ENCODE assay signal across 18 cellular contexts in the genomic region with DNA sequence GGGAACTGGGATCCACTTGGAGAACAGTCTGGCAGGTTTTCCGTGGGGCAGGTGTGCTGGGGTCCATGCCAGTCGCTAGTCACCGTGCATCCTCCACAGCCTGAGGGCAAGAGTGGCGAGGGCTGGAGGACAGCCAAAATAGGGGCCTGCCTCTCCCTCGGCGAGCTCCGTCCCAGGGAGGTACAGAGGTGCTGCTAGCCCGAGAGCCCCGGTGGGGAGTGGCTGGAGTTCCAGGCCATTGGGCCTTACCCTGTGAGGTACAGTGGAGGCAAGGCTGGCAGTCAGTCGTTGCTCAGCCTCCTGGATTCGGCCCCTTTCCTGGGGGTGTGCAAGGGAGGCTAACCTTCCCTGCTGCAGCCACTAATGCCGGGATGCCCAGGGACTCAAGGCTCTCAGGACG.
"Had no signal": no experiment of that assay in that cellular context is flagged by ENCODE, and none has a peak within 500 bp of the region (broad histone marks: within the 10 kb centered on the region; RNA-seq: fewer than 3 reads in every experiment).

No MANE protein-coding gene starts in this region.

- H3K4me3 ChIP-seq: esophagus muscularis mucosa, gastrocnemius medialis, heart right ventricle, mucosa of descending colon, neural progenitor cell, pancreas, right lobe of liver, stomach, thoracic aorta, transverse colon had no signal

- H3K27ac ChIP-seq: epithelial cell of prostate, esophagus muscularis mucosa, gastrocnemius medialis, heart right ventricle, neural progenitor cell, pancreas, right lobe of liver, stomach, thoracic aorta, transverse colon had no signal

- H3K4me1 ChIP-seq: esophagus muscularis mucosa, gastrocnemius medialis, heart right ventricle, neural progenitor cell, pancreas, right lobe of liver, stomach, transverse colon had no signal

- H3K9me3 ChIP-seq: gastrocnemius medialis, mucosa of descending colon, pancreas, right lobe of liver, stomach, thoracic aorta, transverse colon had no signal

- H3K36me3 ChIP-seq: esophagus muscularis mucosa, gastrocnemius medialis, heart right ventricle, neural progenitor cell, pancreas, right lobe of liver, stomach, thoracic aorta, transverse colon had no signal

- ATAC-seq: effector memory CD8-positive, alpha-beta T cell; gastrocnemius medialis; left lobe of liver; mucosa of descending colon; pancreas had no signal

- DNase-seq: cerebellar nuclear complex; effector memory CD8-positive, alpha-beta T cell; gastrocnemius medialis; heart right ventricle; islet precursor cell; mucosa of descending colon; natural killer cell; occipital lobe; right lobe of liver; stomach; substantia nigra; transverse colon had no signal

- H3K27me3 ChIP-seq: esophagus muscularis mucosa, gastrocnemius medialis, heart right ventricle, neural progenitor cell, pancreas, right lobe of liver, stomach, transverse colon had no signal
